In genomic region chr5:10724799-10725507, GRCh38 we compare ENCODE assay signal across 1 cellular context.
TF ChIP-seq lines count a peak whose summit lies in the region.

No MANE protein-coding gene starts in this region.

TF ChIP-seq in K562, 482 proteins besides CTCF, POLR2A, EP300 and RAD21 (continued from another document):
- peak; percentile 74 for TF ChIP-seq PRDM10 (IDR thresholded peaks at IDR 0.05; ENCODE audit: partially characterized antibody)
- TF ChIP-seq CXXC5 (CRISPR knock-in tag; IDR thresholded peaks at IDR 0.05): peak; percentile 45; the same call in 1 of the 2 replicates
- TF ChIP-seq NUFIP1 (IDR thresholded peaks at IDR 0.05; ENCODE audit: partially characterized antibody): peak; percentile 19
- TF ChIP-seq TAL1 (IDR thresholded peaks at IDR 0.05): no peak
- 0 out of 2 replicates have a peak, but pooled peaks have one; percentile 39 for TF ChIP-seq DEAF1 (CRISPR knock-in tag; IDR thresholded peaks at IDR 0.05)
- no peak for TF ChIP-seq ZNF318 (IDR thresholded peaks at IDR 0.05; ENCODE audit: borderline replicate concordance in 1 of 2, low read depth in 1 of 2)
- peak; percentile 30; the same call in 1 of the 2 replicates for TF ChIP-seq NFIC (IDR thresholded peaks at IDR 0.05)
- peak; percentile 8 to 36; a peak in 2 of 4 replicates for TF ChIP-seq KDM1A (IDR thresholded peaks at IDR 0.05)
- 0 out of 2 replicates have a peak, but pooled peaks have one; percentile 8 for TF ChIP-seq ZNF76 (CRISPR knock-in tag; IDR thresholded peaks at IDR 0.05; ENCODE audit: borderline replicate concordance)
- TF ChIP-seq SMARCE1 (IDR thresholded peaks at IDR 0.05): peak; percentile 72
- TF ChIP-seq LCOR (CRISPR knock-in tag; IDR thresholded peaks at IDR 0.05): 0 out of 2 replicates have a peak, but pooled peaks have one; percentile 39
- peak in 1 of 2 experiments; percentile 28 for TF ChIP-seq E2F6 (IDR thresholded peaks at IDR 0.05; ENCODE audit: borderline replicate concordance in 1 of 2, extremely low read depth in 1 of 2, insufficient read depth in 1 of 2, insufficient read length in 1 of 2, low read depth in 1 of 2, low read length in 1 of 2, poor library complexity in 1 of 2, severe bottlenecking in 1 of 2)
- peak; percentile 72 to 78; a peak in 3 of 4 replicates for TF ChIP-seq FOXA3 (CRISPR knock-in tag; conservative IDR thresholded peaks at IDR 0.05 in 1 of 2, IDR thresholded peaks at IDR 0.05 in 1 of 2)
- peak; percentile 45 for TF ChIP-seq CBFA2T2 (conservative IDR thresholded peaks at IDR 0.05)
- peak; percentile 53; the same call in 1 of the 2 replicates for TF ChIP-seq NR2C1 (IDR thresholded peaks at IDR 0.05)
- TF ChIP-seq NR2C1 (tag; IDR thresholded peaks at IDR 0.05): peak; percentile 23; the same call in 1 of the 2 replicates
TF ChIP-seq in K562: peak in this region for 92.
